Comparison of ENCODE assay signal across 24 cellular contexts in genomic region chr5:174801798-174802197, GRCh38.
"Had no signal": no experiment of that assay in that cellular context is flagged by ENCODE, and none has a peak within 500 bp of the region (broad histone marks: within the 10 kb centered on the region; RNA-seq: fewer than 3 reads in every experiment).

No MANE protein-coding gene starts in this region.

- DNase-seq: activated CD4-positive, alpha-beta T cell treated with anti-CD3 and anti-CD28 coated beads for 36 hours; activated CD4-positive, CD25-positive, alpha-beta regulatory T cell; activated CD8-positive, alpha-beta memory T cell treated with anti-CD3 and anti-CD28 coated beads, Interleukin-2, amount 10 ng/mL, durations not matched to agents 7 days and 5 days; activated CD8-positive, alpha-beta T cell treated with anti-CD3 and anti-CD28 coated beads, Interleukin-2, amount 10 ng/mL, durations not matched to agents 7 days and 5 days; activated naive CD4-positive, alpha-beta T cell; activated T-cell treated with anti-CD3 and anti-CD28 coated beads, Interleukin-2, amount 50 U/mL, for 48 hours; brain microvascular endothelial cell; dorsolateral prefrontal cortex; glutamatergic neuron; left cardiac atrium; left ventricle myocardium superior; mammary epithelial cell; naive B cell; posterior cingulate gyrus; right cardiac atrium; stimulated activated CD4-positive, alpha-beta T cell treated with anti-CD3 and anti-CD28 coated beads, Interleukin-15, amount 100 ng/mL, for 24 hours; stimulated activated CD4-positive, alpha-beta T cell treated with anti-CD3 and anti-CD28 coated beads, Interleukin-2, amount 100 ng/mL, for 24 hours; stimulated activated naive B cell treated with anti-CD40 and anti-IgM and Interleukin-4, amounts not matched to agents 10 μg/mL and 1 μg/mL and 100 μg/mL, for 72 hours; stomach; thyroid gland; upper lobe of right lung had no signal

- H3K9me3 ChIP-seq: thyroid gland, upper lobe of right lung had no signal

- H3K4me1 ChIP-seq: stomach, thyroid gland, upper lobe of right lung had no signal

- H3K27me3 ChIP-seq: brain microvascular endothelial cell, thyroid gland, upper lobe of right lung had no signal

- H3K36me3 Mint-ChIP-seq: activated CD8-positive, alpha-beta memory T cell treated with anti-CD3 and anti-CD28 coated beads, Interleukin-2, amount 10 ng/mL, durations not matched to agents 7 days and 5 days; activated naive CD4-positive, alpha-beta T cell treated with anti-CD3 and anti-CD28 coated beads, Interleukin-2, amount 50 U/mL, for 72 hours; naive B cell; stimulated activated naive B cell treated with anti-CD40 and anti-IgM and Interleukin-4, amounts not matched to agents 10 μg/mL and 1 μg/mL and 100 μg/mL, for 72 hours had no signal

- H3K4me3 ChIP-seq: coronary artery, dorsolateral prefrontal cortex, stomach, thyroid gland, upper lobe of right lung had no signal

- H3K27ac ChIP-seq: brain microvascular endothelial cell, coronary artery, dorsolateral prefrontal cortex, stomach, thyroid gland, upper lobe of right lung had no signal

- H3K4me3 Mint-ChIP-seq: activated CD4-positive, alpha-beta T cell treated with anti-CD3 and anti-CD28 coated beads for 36 hours; activated CD8-positive, alpha-beta memory T cell treated with anti-CD3 and anti-CD28 coated beads, Interleukin-2, amount 10 ng/mL, durations not matched to agents 7 days and 5 days; activated CD8-positive, alpha-beta T cell treated with anti-CD3 and anti-CD28 coated beads, Interleukin-2, amount 10 ng/mL, durations not matched to agents 7 days and 5 days; naive B cell; neural crest cell; stimulated activated naive B cell treated with anti-CD40 and anti-IgM and Interleukin-4, amounts not matched to agents 10 μg/mL and 1 μg/mL and 100 μg/mL, for 72 hours had no signal

- ATAC-seq: activated CD4-positive, alpha-beta T cell treated with anti-CD3 and anti-CD28 coated beads for 36 hours; activated CD8-positive, alpha-beta memory T cell treated with anti-CD3 and anti-CD28 coated beads, Interleukin-2, amount 10 ng/mL, durations not matched to agents 7 days and 5 days; activated CD8-positive, alpha-beta T cell treated with anti-CD3 and anti-CD28 coated beads, Interleukin-2, amount 10 ng/mL, durations not matched to agents 7 days and 5 days; activated naive CD4-positive, alpha-beta T cell treated with anti-CD3 and anti-CD28 coated beads, Interleukin-2, amount 50 U/mL, for 72 hours; left cardiac atrium; left ventricle myocardium superior; right cardiac atrium; stimulated activated naive B cell treated with anti-CD40 and anti-IgM and Interleukin-4, amounts not matched to agents 10 μg/mL and 1 μg/mL and 100 μg/mL, for 72 hours; upper lobe of right lung had no signal

- H3K36me3 ChIP-seq: brain microvascular endothelial cell, stomach, thyroid gland, upper lobe of right lung had no signal

- H3K4me1 Mint-ChIP-seq: activated CD4-positive, alpha-beta T cell treated with anti-CD3 and anti-CD28 coated beads for 36 hours; activated CD8-positive, alpha-beta memory T cell treated with anti-CD3 and anti-CD28 coated beads, Interleukin-2, amount 10 ng/mL, durations not matched to agents 7 days and 5 days; naive B cell; neural crest cell; stimulated activated naive B cell treated with anti-CD40 and anti-IgM and Interleukin-4, amounts not matched to agents 10 μg/mL and 1 μg/mL and 100 μg/mL, for 72 hours had no signal

- H3K27ac Mint-ChIP-seq: activated CD4-positive, alpha-beta T cell treated with anti-CD3 and anti-CD28 coated beads for 36 hours; activated CD8-positive, alpha-beta memory T cell treated with anti-CD3 and anti-CD28 coated beads, Interleukin-2, amount 10 ng/mL, durations not matched to agents 7 days and 5 days; activated CD8-positive, alpha-beta T cell treated with anti-CD3 and anti-CD28 coated beads, Interleukin-2, amount 10 ng/mL, durations not matched to agents 7 days and 5 days; activated naive CD4-positive, alpha-beta T cell treated with anti-CD3 and anti-CD28 coated beads, Interleukin-2, amount 50 U/mL, for 72 hours; naive B cell; stimulated activated naive B cell treated with anti-CD40 and anti-IgM and Interleukin-4, amounts not matched to agents 10 μg/mL and 1 μg/mL and 100 μg/mL, for 72 hours had no signal
